19 cellular contexts compared by ENCODE assay signal in the genomic region with DNA sequence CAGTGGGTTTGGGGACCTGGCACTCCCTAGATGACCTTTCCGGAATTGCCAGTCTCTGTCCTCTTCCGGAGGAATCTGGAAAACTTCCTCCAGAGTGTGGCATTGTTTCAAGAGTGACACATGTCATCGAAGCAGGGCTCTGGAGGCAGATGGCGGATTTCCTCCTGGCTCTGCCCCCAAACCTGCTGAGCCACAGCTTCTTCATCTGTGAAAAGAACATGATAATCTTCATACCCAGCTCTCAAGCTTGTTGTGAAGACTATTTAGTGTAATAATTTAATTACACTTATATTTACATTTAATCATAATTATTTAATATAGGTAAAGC. TPM values are rescaled to one million over a fixed set of nuclear protein-coding genes. Genes with fewer than 3 reads are reported as not detected.
DNase-seq lines count a peak whose midpoint lies in the region; ATAC-seq and TF ChIP-seq lines count a peak whose summit lies in the region.
"Had no signal": no experiment of that assay in that cellular context is flagged by ENCODE, and none has a peak within 500 bp of the region (broad histone marks: within the 10 kb centered on the region; RNA-seq: fewer than 3 reads in every experiment).

No MANE protein-coding gene starts in this region.

- intact Hi-C loops in breast epithelium (cut with DNase I; ENCODE audit: low total_unique reads) (no loop called here), MCF 10A (cut with micrococcal nuclease) (loop anchor here (1.0 to 10.0 kb wide), 4 partner anchors 137 to 368 kb away; partner anchors contain the start of genes CSHL1, ERN1 and GH1)
- intact Hi-C loops in activated CD4-positive, alpha-beta T cell treated with anti-CD3 and anti-CD28 coated beads for 36 hours (cut with DNase I, micrococcal nuclease): loop anchor here (1.0 to 10.0 kb wide), 8 partner anchors 20 to 372 kb away; partner anchors contain the start of genes CSHL1 (in 2 of the 2), ERN1 (in 1 of the 2), GH1 (in 1 of the 2) and TEX2 (in 1 of the 2)

- H3K4me1 Mint-ChIP-seq in MCF 10A (ENCODE audit: insufficient read depth, unreplicated experiment) (peaks cover 9% of the 10 kb centered on the region), immature natural killer cell (no peaks in the 10 kb centered on the region)
- no peaks in the 10 kb centered on the region for H3K4me1 Mint-ChIP-seq in activated CD4-positive, alpha-beta T cell treated with anti-CD3 and anti-CD28 coated beads for 36 hours
- H3K4me1 Mint-ChIP-seq: activated B cell treated with CpG ODN at 0.5 μM for 24 hours; central memory CD8-positive, alpha-beta T cell; neural crest cell had no signal

- DNase-seq in breast epithelium (ENCODE audit: low spot score in 2 of 2) (no peak), MCF 10A (ENCODE audit: unreplicated experiment) (no peak), mesenchymal stem cell (no peak), GM03348 (ENCODE audit: low spot score) (no peak), immature natural killer cell (no peak)
- no peak for DNase-seq in activated CD4-positive, alpha-beta T cell treated with anti-CD3 and anti-CD28 coated beads for 36 hours
- DNase-seq: activated B cell treated with CpG ODN at 0.5 μM for 24 hours; activated CD8-positive, alpha-beta memory T cell treated with anti-CD3 and anti-CD28 coated beads, Interleukin-2, amount 10 ng/mL, durations not matched to agents 7 days and 5 days; activated effector memory CD4-positive, alpha-beta T cell treated with Interleukin-2 at 50 U/mL for 16 hours; effector memory CD8-positive, alpha-beta T cell; HFFc6; MM.1S; NCI-H187 treated with DMSO at 0.1 percent for 48 hours had no signal

- H3K23ac ChIP-seq in mesenchymal stem cell (ENCODE audit: low read length in 2 of 2): no peak overlapping the region

- H2BK12ac ChIP-seq in mesenchymal stem cell (ENCODE audit: low read length in 2 of 2): no peak overlapping the region

- H3K4me3 Mint-ChIP-seq in MCF 10A (ENCODE audit: unreplicated experiment): no peak overlapping the region
- no peak overlapping the region for H3K4me3 Mint-ChIP-seq in activated CD4-positive, alpha-beta T cell treated with anti-CD3 and anti-CD28 coated beads for 36 hours
- no peak overlapping the region for H3K4me3 Mint-ChIP-seq in immature natural killer cell
- H3K4me3 Mint-ChIP-seq: activated B cell treated with CpG ODN at 0.5 μM for 24 hours; activated CD8-positive, alpha-beta memory T cell treated with anti-CD3 and anti-CD28 coated beads, Interleukin-2, amount 10 ng/mL, durations not matched to agents 7 days and 5 days; central memory CD8-positive, alpha-beta T cell; effector memory CD8-positive, alpha-beta T cell; HFFc6; neural crest cell; stimulated activated naive CD8-positive, alpha-beta T cell treated with anti-CD3 and anti-CD28 coated beads, Interleukin-15, Interleukin-2, amounts not matched to agents 100 ng/mL and 50 ng/mL, for 24 hours had no signal

- H3K27me3 ChIP-seq in breast epithelium: no peaks in the 10 kb centered on the region
- H3K27me3 ChIP-seq in mesenchymal stem cell (ENCODE audit: control insufficient read depth in 1 of 2, insufficient read depth in 1 of 2, low read length in 2 of 2): no peaks in the 10 kb centered on the region
- H3K27me3 ChIP-seq: hepatocyte had no signal

- no peak overlapping the region for H2AFZ ChIP-seq in mesenchymal stem cell (ENCODE audit: low read depth, low read length)
- H2AFZ ChIP-seq: hepatocyte had no signal

- TF ChIP-seq POLR2A in breast epithelium (IDR thresholded peaks at IDR 0.05): no peak

- H3K14ac ChIP-seq in mesenchymal stem cell (ENCODE audit: low read length in 2 of 2): no peak overlapping the region

- H3K18ac ChIP-seq in mesenchymal stem cell (ENCODE audit: low read depth in 1 of 2, low read length in 2 of 2): no peak overlapping the region

- CTCF ChIA-PET in MCF 10A (lab: Yijun Ruan, JAX): interaction anchor here (0.7 to 2.4 kb wide), 23 partner anchors 9 to 370 kb away, joined by 3 to 53 read pairs (median 4); partner anchors contain the start of gene GH1
- CTCF ChIA-PET in activated CD4-positive, alpha-beta T cell treated with anti-CD3 and anti-CD28 coated beads for 36 hours (lab: Charles Lee): interaction anchor here (1.0 to 2.6 kb wide), 14 partner anchors 8 to 278 kb away, joined by 3 to 24 read pairs (median 10); no protein-coding TSS in a partner anchor

- no TSS peak for BruUV-seq in MCF 10A (replicated peaks; lab: Mats Ljungman, UMichigan)

- no peaks in the 10 kb centered on the region for H3K36me3 ChIP-seq in breast epithelium
- no peaks in the 10 kb centered on the region for H3K36me3 ChIP-seq in mesenchymal stem cell (ENCODE audit: control insufficient read depth in 1 of 2, insufficient read depth in 2 of 2, low read depth in 1 of 2, low read length in 2 of 2)

- no peak overlapping the region for H2AK5ac ChIP-seq in mesenchymal stem cell (ENCODE audit: low read length, severe bottlenecking)

- H4K8ac ChIP-seq in mesenchymal stem cell (ENCODE audit: low read length): no peak overlapping the region

- no peak overlapping the region for H3K4me2 ChIP-seq in mesenchymal stem cell (ENCODE audit: low read length, poor library complexity, severe bottlenecking)
- H3K4me2 ChIP-seq: hepatocyte had no signal

- H3K27me3 Mint-ChIP-seq in MCF 10A (ENCODE audit: insufficient read depth, unreplicated experiment) (no peaks in the 10 kb centered on the region), immature natural killer cell (ENCODE audit: low read depth in 3 of 3) (peaks cover 3 to 4% (median 3%) of the 10 kb centered on the region in 3 donors)
- H3K27me3 Mint-ChIP-seq in activated CD4-positive, alpha-beta T cell treated with anti-CD3 and anti-CD28 coated beads for 36 hours: no peaks in the 10 kb centered on the region
- H3K27me3 Mint-ChIP-seq: activated B cell treated with CpG ODN at 0.5 μM for 24 hours; activated CD8-positive, alpha-beta memory T cell treated with anti-CD3 and anti-CD28 coated beads, Interleukin-2, amount 10 ng/mL, durations not matched to agents 7 days and 5 days; effector memory CD8-positive, alpha-beta T cell had no signal

- 87% methylated on average over 3 of the region's 4 CpGs for WGBS in mesenchymal stem cell

- H2BK120ac ChIP-seq in mesenchymal stem cell (ENCODE audit: low read depth, low read length): no peak overlapping the region

- no peaks in the 10 kb centered on the region for H3K9me3 Mint-ChIP-seq in MCF 10A (ENCODE audit: unreplicated experiment)
- H3K9me3 Mint-ChIP-seq in activated CD4-positive, alpha-beta T cell treated with anti-CD3 and anti-CD28 coated beads for 36 hours (ENCODE audit: low read depth): no peaks in the 10 kb centered on the region
- H3K9me3 Mint-ChIP-seq in immature natural killer cell: no peaks in the 10 kb centered on the region
- H3K9me3 Mint-ChIP-seq: activated B cell treated with CpG ODN at 0.5 μM for 24 hours; central memory CD8-positive, alpha-beta T cell; effector memory CD8-positive, alpha-beta T cell; HFFc6; neural crest cell; stimulated activated naive CD8-positive, alpha-beta T cell treated with anti-CD3 and anti-CD28 coated beads, Interleukin-15, Interleukin-2, amounts not matched to agents 100 ng/mL and 50 ng/mL, for 24 hours had no signal

- no peak for TF ChIP-seq CTCF in breast epithelium (IDR thresholded peaks at IDR 0.05)
- TF ChIP-seq CTCF in MCF 10A (IDR thresholded peaks at IDR 0.05; ENCODE audit: unreplicated experiment): no peak
- no peak for TF ChIP-seq CTCF in VCaP (conservative IDR thresholded peaks at IDR 0.05)

- H4K91ac ChIP-seq in mesenchymal stem cell (ENCODE audit: low read length): no peak overlapping the region

- H3K4me3 ChIP-seq in breast epithelium: peak overlapping the region in 2 of 3 donors; percentile 35 to 41
- no peak overlapping the region for H3K4me3 ChIP-seq in mesenchymal stem cell (ENCODE audit: insufficient read depth in 1 of 2, low read depth in 1 of 2, low read length in 2 of 2)
- H3K4me3 ChIP-seq: hepatocyte had no signal

- H3K36me3 Mint-ChIP-seq in MCF 10A (ENCODE audit: insufficient read depth, unreplicated experiment) (no peaks in the 10 kb centered on the region), immature natural killer cell (no peaks in the 10 kb centered on the region)
- H3K36me3 Mint-ChIP-seq in activated CD4-positive, alpha-beta T cell treated with anti-CD3 and anti-CD28 coated beads for 36 hours (ENCODE audit: low read depth): no peaks in the 10 kb centered on the region
- H3K36me3 Mint-ChIP-seq: activated CD8-positive, alpha-beta memory T cell treated with anti-CD3 and anti-CD28 coated beads, Interleukin-2, amount 10 ng/mL, durations not matched to agents 7 days and 5 days had no signal

- POLR2A ChIA-PET in MCF 10A (lab: Yijun Ruan, JAX): interaction anchor here (0.6 to 2.6 kb wide), 4 partner anchors 20 to 385 kb away, joined by 3 to 40 read pairs (median 9); no protein-coding TSS in a partner anchor
- POLR2A ChIA-PET in activated CD4-positive, alpha-beta T cell treated with anti-CD3 and anti-CD28 coated beads for 36 hours (lab: Charles Lee): no interaction called here

- H3K27ac ChIP-seq in breast epithelium (peak overlapping the region in 1 of 2 donors; percentile 38), VCaP (peak overlapping the region; percentile 64), mesenchymal stem cell (ENCODE audit: low read length, poor library complexity, severe bottlenecking) (no peak overlapping the region)
- H3K27ac ChIP-seq: hepatocyte had no signal

- H2BK5ac ChIP-seq in mesenchymal stem cell (ENCODE audit: low read depth, low read length, poor library complexity, severe bottlenecking): no peak overlapping the region

- no peak overlapping the region for H3K4ac ChIP-seq in mesenchymal stem cell (ENCODE audit: low read depth in 1 of 2, low read length in 2 of 2)

- H3K4me1 ChIP-seq in breast epithelium (no peaks in the 10 kb centered on the region), mesenchymal stem cell (ENCODE audit: control insufficient read depth, insufficient read depth, low read depth, low read length) (no peaks in the 10 kb centered on the region)

- H3K27ac Mint-ChIP-seq in MCF 10A (ENCODE audit: low read depth, unreplicated experiment) (no peak overlapping the region), immature natural killer cell (no peak overlapping the region)
- H3K27ac Mint-ChIP-seq in activated CD4-positive, alpha-beta T cell treated with anti-CD3 and anti-CD28 coated beads for 36 hours: no peak overlapping the region
- H3K27ac Mint-ChIP-seq: activated B cell treated with CpG ODN at 0.5 μM for 24 hours; activated CD8-positive, alpha-beta memory T cell treated with anti-CD3 and anti-CD28 coated beads, Interleukin-2, amount 10 ng/mL, durations not matched to agents 7 days and 5 days; effector memory CD8-positive, alpha-beta T cell; HFFc6; stimulated activated naive CD8-positive, alpha-beta T cell treated with anti-CD3 and anti-CD28 coated beads, Interleukin-15, Interleukin-2, amounts not matched to agents 100 ng/mL and 50 ng/mL, for 24 hours had no signal

- H2BK15ac ChIP-seq in mesenchymal stem cell (ENCODE audit: low read depth, poor library complexity, severe bottlenecking): peak overlapping the region; percentile 37

- no peak for ATAC-seq in HG03025 (IDR thresholded peaks at IDR 0.05; ENCODE audit: low FRiP score, unreplicated experiment)
- ATAC-seq in activated CD4-positive, alpha-beta T cell treated with anti-CD3 and anti-CD28 coated beads for 36 hours: no peak
- ATAC-seq: activated CD8-positive, alpha-beta memory T cell treated with anti-CD3 and anti-CD28 coated beads, Interleukin-2, amount 10 ng/mL, durations not matched to agents 7 days and 5 days had no signal

- H3K79me1 ChIP-seq in mesenchymal stem cell (replicated peaks; ENCODE audit: low read length, poor library complexity, severe bottlenecking): no peaks in the 10 kb centered on the region

- H3K9ac ChIP-seq in mesenchymal stem cell (ENCODE audit: low read length): peak overlapping the region; percentile 6

- H3K9me3 ChIP-seq in breast epithelium (no peaks in the 10 kb centered on the region), mesenchymal stem cell (ENCODE audit: control insufficient read depth, low read length) (no peaks in the 10 kb centered on the region)

RNA-seq across cellular contexts. Expression of gene TEX2, which starts 19.7 kb away (rescaled TPM):
- total RNA-seq in breast epithelium: 10 to 100 TPM; 47.5 to 70.7 (median 69.6) TPM
- 33.7 and 42.2 TPM in 2 replicates for total RNA-seq in MCF 10A (2022)
- 14.2 TPM for polyA plus RNA-seq in mesenchymal stem cell (2013, experiment 1 of 2)
- polyA plus RNA-seq in mesenchymal stem cell (2013, experiment 2 of 2): 13.9 TPM
- total RNA-seq in activated CD4-positive, alpha-beta T cell treated with anti-CD3 and anti-CD28 coated beads for 36 hours: 10 to 100 TPM; 15.2 to 15.8 TPM
- 1 to 10 TPM; 4.7 to 8.1 (median 6.3) TPM for polyA plus RNA-seq in immature natural killer cell

Comparison
In these comparisons a context has a peak if more than half of its experiments do, and no peak if none do; other contexts are left out.
1. H3K4me3 ChIP-seq: peak in breast epithelium (2 of 3); none in mesenchymal stem cell (0 of 2).